ENCODE assay signal across 1 cellular context in the genomic region with DNA sequence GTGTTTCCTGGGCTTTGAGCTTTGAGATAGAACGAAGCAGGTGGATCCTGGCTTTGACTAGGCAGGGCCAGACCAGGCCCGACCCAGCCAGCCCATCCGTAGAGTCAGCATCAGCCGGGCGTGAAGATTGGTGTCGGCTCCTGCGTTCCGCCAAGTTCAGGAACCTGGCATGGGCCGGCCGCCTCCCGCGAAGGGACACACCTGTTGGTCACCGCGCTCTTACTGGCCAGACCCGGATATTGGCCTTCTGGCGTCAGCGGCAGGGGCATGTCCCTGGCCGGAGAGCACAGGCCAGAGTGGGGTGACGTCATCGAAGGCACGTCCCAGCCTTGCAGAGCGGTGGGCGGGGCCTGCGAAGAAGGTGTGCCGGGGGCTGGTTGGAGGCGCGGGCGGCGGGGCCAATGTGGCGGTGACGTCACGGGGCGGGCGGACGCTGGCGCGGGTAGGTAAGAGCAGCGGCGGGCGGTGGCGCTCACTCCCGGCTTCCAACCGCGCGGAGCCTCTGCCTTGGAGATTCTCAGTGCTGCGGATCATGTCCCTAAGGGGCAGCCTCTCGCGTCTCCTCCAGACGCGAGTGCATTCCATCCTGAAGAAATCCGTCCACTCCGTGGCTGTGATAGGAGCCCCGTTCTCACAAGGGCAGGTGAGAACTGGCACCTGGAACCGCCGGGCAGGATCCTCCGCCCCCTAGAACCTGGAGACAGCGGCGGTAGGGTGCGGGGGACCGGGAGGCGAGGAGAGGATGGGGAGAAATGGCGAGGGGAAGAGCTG.
TF ChIP-seq lines count a peak whose summit lies in the region.

ARG2 (plus strand) TSS at position 475 of the 771 bp plus-strand sequence; CDS start at position 533, 58 bp downstream.

TF ChIP-seq in IMR-90, 13 proteins besides CTCF, POLR2A, EP300 and RAD21 (continued from another document):
- TF ChIP-seq RCOR1 (IDR thresholded peaks at IDR 0.05; ENCODE audit: insufficient replicate concordance, low read length) (no peak), CHD1 (IDR thresholded peaks at IDR 0.05; ENCODE audit: low read depth, low read length) (no peak), CEBPB (IDR thresholded peaks at IDR 0.05; ENCODE audit: low read depth, low read length) (peak; percentile 37; the same call in 1 of the 2 replicates), NFE2L2 (IDR thresholded peaks at IDR 0.05; ENCODE audit: low read depth, low read length) (no peak), BHLHE40 (IDR thresholded peaks at IDR 0.05; ENCODE audit: low read depth, low read length) (peak; percentile 54), RFX5 (IDR thresholded peaks at IDR 0.05; ENCODE audit: low read depth, low read length) (no peak), SMC3 (IDR thresholded peaks at IDR 0.05; ENCODE audit: low read depth, low read length) (no peak), MAZ (IDR thresholded peaks at IDR 0.05; ENCODE audit: borderline replicate concordance, low read depth, low read length) (peak; percentile 67; the same call in 1 of the 2 replicates), MXI1 (IDR thresholded peaks at IDR 0.05; ENCODE audit: borderline replicate concordance, low read depth, low read length) (peak; percentile 52; the same call in 1 of the 2 replicates), MAFK (IDR thresholded peaks at IDR 0.05; ENCODE audit: low read depth, low read length) (no peak)
- TF ChIP-seq, protein P1, sequence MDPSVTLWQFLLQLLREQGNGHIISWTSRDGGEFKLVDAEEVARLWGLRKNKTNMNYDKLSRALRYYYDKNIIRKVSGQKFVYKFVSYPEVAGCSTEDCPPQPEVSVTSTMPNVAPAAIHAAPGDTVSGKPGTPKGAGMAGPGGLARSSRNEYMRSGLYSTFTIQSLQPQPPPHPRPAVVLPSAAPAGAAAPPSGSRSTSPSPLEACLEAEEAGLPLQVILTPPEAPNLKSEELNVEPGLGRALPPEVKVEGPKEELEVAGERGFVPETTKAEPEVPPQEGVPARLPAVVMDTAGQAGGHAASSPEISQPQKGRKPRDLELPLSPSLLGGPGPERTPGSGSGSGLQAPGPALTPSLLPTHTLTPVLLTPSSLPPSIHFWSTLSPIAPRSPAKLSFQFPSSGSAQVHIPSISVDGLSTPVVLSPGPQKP (IDR thresholded peaks at IDR 0.05; ENCODE audit: borderline replicate concordance, low read depth, low read length): no peak
